ENCODE assay signal across 23 cellular contexts in the genomic region with DNA sequence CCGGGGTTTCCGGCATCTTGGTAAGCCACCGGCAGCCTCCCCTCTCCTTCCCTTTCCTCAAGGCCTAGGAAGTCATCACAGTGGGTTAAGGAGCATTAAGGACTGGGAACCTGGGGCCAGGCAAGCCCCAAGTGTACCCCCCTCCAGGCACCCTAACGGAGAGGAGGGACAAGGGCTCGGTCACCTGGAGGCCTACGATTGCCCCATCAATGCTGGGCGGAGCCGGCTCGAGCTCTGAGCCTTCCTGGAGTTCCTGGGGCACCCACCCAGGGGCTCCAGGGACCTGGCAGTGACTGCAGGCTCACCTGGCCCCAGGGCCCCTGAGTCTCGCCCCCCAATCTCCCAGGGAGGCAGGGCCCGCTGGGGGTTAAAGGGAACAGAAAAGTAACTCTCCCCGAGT.
"Had no signal": no experiment of that assay in that cellular context is flagged by ENCODE, and none has a peak within 500 bp of the region (broad histone marks: within the 10 kb centered on the region; RNA-seq: fewer than 3 reads in every experiment).

No MANE protein-coding gene starts in this region.

- H3K9me3 ChIP-seq: breast epithelium, SJCRH30, SK-N-SH had no signal

- H3K4me3 Mint-ChIP-seq: activated CD8-positive, alpha-beta T cell treated with anti-CD3 and anti-CD28 coated beads for 36 hours; activated naive CD4-positive, alpha-beta T cell treated with anti-CD3 and anti-CD28 coated beads, Interleukin-2, amount 50 U/mL, for 24 hours; activated T-helper 1 cell treated with anti-CD3 and anti-CD28 coated beads, Interleukin-12 subunit alpha, Interleukin-12 subunit beta, Interleukin-2, Interleukin-4 antibody, amounts not matched to agents 30 ng/mL and 10 ng/mL and 1 ng/mL, durations not matched to agents 14 hours and 24 hours and 36 hours had no signal

- H3K4me2 ChIP-seq: SK-N-SH had no signal

- H3K9ac ChIP-seq: SK-N-SH had no signal

- H3K9me3 Mint-ChIP-seq: activated CD8-positive, alpha-beta T cell treated with anti-CD3 and anti-CD28 coated beads for 36 hours; activated naive CD4-positive, alpha-beta T cell treated with anti-CD3 and anti-CD28 coated beads, Interleukin-2, amount 50 U/mL, for 24 hours; activated T-helper 1 cell treated with anti-CD3 and anti-CD28 coated beads, Interleukin-12 subunit alpha, Interleukin-12 subunit beta, Interleukin-2, Interleukin-4 antibody, amounts not matched to agents 30 ng/mL and 10 ng/mL and 1 ng/mL, durations not matched to agents 14 hours and 24 hours and 36 hours had no signal

- ATAC-seq: activated CD8-positive, alpha-beta T cell treated with anti-CD3 and anti-CD28 coated beads for 36 hours; Right ventricle myocardium inferior had no signal

- H3K9me2 ChIP-seq: SK-N-SH had no signal

- H3K27me3 ChIP-seq: SJCRH30 had no signal

- H3K27ac ChIP-seq: breast epithelium, VCaP had no signal

- H3K4me1 ChIP-seq: breast epithelium had no signal

- H3K36me3 ChIP-seq: breast epithelium, SJCRH30 had no signal

- H3K4me3 ChIP-seq: breast epithelium had no signal

- H3K36me3 Mint-ChIP-seq: activated naive CD4-positive, alpha-beta T cell treated with anti-CD3 and anti-CD28 coated beads, Interleukin-2, amount 50 U/mL, for 24 hours had no signal

- DNase-seq: activated CD4-positive, alpha-beta T cell treated with anti-CD3 and anti-CD28 coated beads for 4 hours; activated CD8-positive, alpha-beta memory T cell treated with anti-CD3 and anti-CD28 coated beads, Interleukin-2, amount 50 U/mL, for 4 hours; activated CD8-positive, alpha-beta T cell treated with anti-CD3 and anti-CD28 coated beads for 36 hours; activated effector memory CD4-positive, alpha-beta T cell treated with Interleukin-2 at 50 U/mL for 16 hours; activated naive CD4-positive, alpha-beta T cell; activated T-cell treated with anti-CD3 and anti-CD28 coated beads, Interleukin-2, amount 50 U/mL, for 1 hour; aorta; caudate nucleus; Kasumi-1; NCI-H1105 treated with DMSO at 0.1 percent for 48 hours; NCI-H1436 treated with DMSO at 0.1 percent for 48 hours; NCI-H187; NCI-H2081; NCI-H524; RPMI8226; SJCRH30; SK-N-SH; T-helper 1 cell had no signal

- H3K27ac Mint-ChIP-seq: activated CD8-positive, alpha-beta T cell treated with anti-CD3 and anti-CD28 coated beads for 36 hours; activated naive CD4-positive, alpha-beta T cell treated with anti-CD3 and anti-CD28 coated beads, Interleukin-2, amount 50 U/mL, for 24 hours; activated T-helper 1 cell treated with anti-CD3 and anti-CD28 coated beads, Interleukin-12 subunit alpha, Interleukin-12 subunit beta, Interleukin-2, Interleukin-4 antibody, amounts not matched to agents 30 ng/mL and 10 ng/mL and 1 ng/mL, durations not matched to agents 14 hours and 24 hours and 36 hours had no signal

- H3K4me1 Mint-ChIP-seq: activated naive CD4-positive, alpha-beta T cell treated with anti-CD3 and anti-CD28 coated beads, Interleukin-2, amount 50 U/mL, for 24 hours had no signal
